In genomic region chr9:35918780-35919179, GRCh38 we compare ENCODE assay signal across 1 cellular context.
TF ChIP-seq lines count a peak whose summit lies in the region.

No MANE protein-coding gene starts in this region.

TF ChIP-seq in K562, 482 proteins besides CTCF, POLR2A, EP300 and RAD21 (continued from another document):
- no peak for TF ChIP-seq ZNF407 (IDR thresholded peaks at IDR 0.05; ENCODE audit: low read depth)
- TF ChIP-seq POLR2AphosphoS2 (IDR thresholded peaks at IDR 0.05; ENCODE audit: low read length) = no peak
- TF ChIP-seq ZBTB33 (CRISPR knock-in tag; IDR thresholded peaks at IDR 0.05) = no peak
- TF ChIP-seq FOXO4 (CRISPR knock-in tag; IDR thresholded peaks at IDR 0.05) = no peak
- TF ChIP-seq OTX1 (CRISPR knock-in tag; IDR thresholded peaks at IDR 0.05) = no peak
- TF ChIP-seq SRSF9 (IDR thresholded peaks at IDR 0.05; ENCODE audit: borderline replicate concordance, low read depth, low read length) = no peak
- TF ChIP-seq ZNF175 (CRISPR knock-in tag; IDR thresholded peaks at IDR 0.05; ENCODE audit: low read depth) = no peak
- TF ChIP-seq ZNF41 (CRISPR knock-in tag; conservative IDR thresholded peaks at IDR 0.05) = no peak
- peak; percentile 78 for TF ChIP-seq ARID1B (IDR thresholded peaks at IDR 0.05)
- TF ChIP-seq BRF2 (IDR thresholded peaks at IDR 0.05; ENCODE audit: borderline replicate concordance, insufficient read depth, insufficient read length) = no peak
- 0 out of 2 replicates have a peak, but pooled peaks have one; percentile 47 for TF ChIP-seq SMARCA4 (IDR thresholded peaks at IDR 0.05)
- no peak for TF ChIP-seq ZNF174 (CRISPR knock-in tag; IDR thresholded peaks at IDR 0.05)
- no peak for TF ChIP-seq ARHGAP35 (IDR thresholded peaks at IDR 0.05; ENCODE audit: partially characterized antibody)
- peak; percentile 89 for TF ChIP-seq CBFA2T2 (conservative IDR thresholded peaks at IDR 0.05)
- TF ChIP-seq ID3 (CRISPR knock-in tag; IDR thresholded peaks at IDR 0.05) = no peak
- TF ChIP-seq ID3 (tag; IDR thresholded peaks at IDR 0.05) = 0 out of 2 replicates have a peak, but pooled peaks have one; percentile 20
- no peak for TF ChIP-seq SP2 (IDR thresholded peaks at IDR 0.05; ENCODE audit: extremely low read depth, low read depth, low read length, poor library complexity, severe bottlenecking)
- no peak for TF ChIP-seq YY1 (IDR thresholded peaks at IDR 0.05; ENCODE audit: borderline replicate concordance in 1 of 3, control insufficient read depth in 1 of 3, extremely low read depth in 1 of 3, insufficient read depth in 3 of 3, insufficient read length in 1 of 3, insufficient replicate concordance in 2 of 3, low read depth in 1 of 3, low read length in 2 of 3)
- no peak for TF ChIP-seq ZNF699 (CRISPR knock-in tag; IDR thresholded peaks at IDR 0.05; ENCODE audit: insufficient replicate concordance)
- TF ChIP-seq ZNF589 (CRISPR knock-in tag; IDR thresholded peaks at IDR 0.05; ENCODE audit: low read depth) = no peak
- peak in 1 of 2 experiments; percentile 21; a peak in 1 of 4 replicates for TF ChIP-seq TBL1XR1 (IDR thresholded peaks at IDR 0.05; ENCODE audit: low read length in 2 of 2)
- 0 out of 2 replicates have a peak, but pooled peaks have one; percentile 8 for TF ChIP-seq CREM (IDR thresholded peaks at IDR 0.05; ENCODE audit: low read depth)
- TF ChIP-seq ATF2 (CRISPR knock-in tag; IDR thresholded peaks at IDR 0.05) = no peak
- no peak for TF ChIP-seq NEUROD1 (IDR thresholded peaks at IDR 0.05; ENCODE audit: borderline replicate concordance, low read depth, low read length, partially characterized antibody)
TF ChIP-seq in K562: peak in this region for 30.
